ENCODE assay signal across 8 cellular contexts in the genomic region with DNA sequence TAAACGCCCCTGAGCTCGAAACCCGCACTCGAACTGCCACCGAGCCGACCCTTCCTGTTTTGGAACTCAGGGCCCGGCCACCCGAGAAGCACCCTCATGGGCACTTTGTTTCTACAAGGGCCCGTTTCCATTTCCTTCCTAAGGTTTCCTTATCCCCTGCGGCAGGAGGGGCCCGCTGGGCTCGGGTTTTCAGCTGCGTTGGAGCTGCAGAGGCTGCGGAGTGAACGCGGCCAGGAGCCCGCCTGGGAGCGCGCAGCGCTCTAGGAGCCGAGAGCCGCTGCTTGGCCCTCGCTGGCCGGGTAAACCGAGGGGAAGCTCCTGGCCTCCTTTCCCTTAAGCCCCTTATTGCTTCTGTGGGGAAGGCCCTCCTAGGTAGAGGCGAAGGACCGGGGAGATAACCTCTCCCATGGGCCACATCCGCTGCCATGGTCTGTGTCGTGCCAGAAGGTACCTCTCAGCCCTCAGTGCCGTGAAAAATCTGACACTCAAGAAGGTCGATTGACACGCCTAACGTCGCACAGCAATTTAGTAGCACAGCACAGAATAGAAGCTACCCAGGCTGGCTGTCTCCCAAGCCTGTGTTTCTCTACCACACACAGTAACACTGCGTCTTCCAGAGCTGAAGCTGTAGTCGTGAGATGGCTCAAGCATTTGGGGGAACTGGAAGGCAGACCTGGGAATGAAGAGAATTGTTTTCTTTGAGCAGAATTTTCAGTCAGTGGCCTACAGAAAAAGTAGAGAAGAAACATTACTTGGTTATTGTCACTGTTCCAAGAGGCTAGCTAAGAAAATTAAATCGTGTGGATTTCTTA. TPM values are rescaled to one million over a fixed set of nuclear protein-coding genes. Genes with fewer than 3 reads are reported as not detected.
DNase-seq lines count a peak whose midpoint lies in the region; ATAC-seq and TF ChIP-seq lines count a peak whose summit lies in the region.

No MANE protein-coding gene starts in this region.

- peak in 1 of 2 experiments; percentile 6 for DNase-seq in HL-60 (ENCODE audit: low read depth in 1 of 2, low spot score in 1 of 2)
- peak; percentile 54 to 70 for DNase-seq in SJCRH30
- DNase-seq in activated naive CD8-positive, alpha-beta T cell treated with anti-CD3 and anti-CD28 coated beads, Interleukin-2, amount 10 ng/mL, durations not matched to agents 7 days and 5 days: peak; percentile 79
- peak; percentile 72 for DNase-seq in right atrium auricular region (ENCODE audit: low spot score)
- no peak for DNase-seq in retinal pigment epithelial cell (ENCODE audit: low read depth)
- DNase-seq in T1000 (lab: John Stamatoyannopoulos, UW): no peak

- H3K4me3 Mint-ChIP-seq in activated naive CD8-positive, alpha-beta T cell treated with anti-CD3 and anti-CD28 coated beads, Interleukin-2, amount 10 ng/mL, durations not matched to agents 7 days and 5 days: no peak overlapping the region

- H3K9me3 Mint-ChIP-seq in activated naive CD8-positive, alpha-beta T cell treated with anti-CD3 and anti-CD28 coated beads, Interleukin-2, amount 10 ng/mL, durations not matched to agents 7 days and 5 days: no peaks in the 10 kb centered on the region

- ATAC-seq in GM19023 (IDR thresholded peaks at IDR 0.05; ENCODE audit: unreplicated experiment): peak; percentile 5
- ATAC-seq in activated naive CD8-positive, alpha-beta T cell treated with anti-CD3 and anti-CD28 coated beads, Interleukin-2, amount 10 ng/mL, durations not matched to agents 7 days and 5 days (ENCODE audit: low read depth): peak; percentile 53

- no peak for TF ChIP-seq CTCF in 22Rv1 (IDR thresholded peaks at IDR 0.05)
- TF ChIP-seq CTCF in HL-60 (IDR thresholded peaks at IDR 0.05; ENCODE audit: insufficient read depth, low read length): no peak
- no peak for TF ChIP-seq CTCF in right atrium auricular region (IDR thresholded peaks at IDR 0.05)
- TF ChIP-seq CTCF in retinal pigment epithelial cell (conservative IDR thresholded peaks at IDR 0.05; ENCODE audit: low read depth, low read length): no peak

- no peaks in the 10 kb centered on the region for H3K36me3 Mint-ChIP-seq in activated naive CD8-positive, alpha-beta T cell treated with anti-CD3 and anti-CD28 coated beads, Interleukin-2, amount 10 ng/mL, durations not matched to agents 7 days and 5 days

- H3K4me3 ChIP-seq in HL-60 (replicated peaks; ENCODE audit: insufficient read depth, low read length) (peak overlapping the region; percentile 26), SJCRH30 (peak overlapping the region; percentile 74), right atrium auricular region (peak overlapping the region; percentile 41 to 68), retinal pigment epithelial cell (ENCODE audit: low read length) (peak overlapping the region; percentile 56)

- H3K27ac ChIP-seq in 22Rv1: peak overlapping the region; percentile 80
- peak overlapping the region; percentile 95 for H3K27ac ChIP-seq in HL-60 (replicated peaks)
- H3K27ac ChIP-seq in SJCRH30: peak overlapping the region; percentile 94
- peak overlapping the region; percentile 99 to 100 for H3K27ac ChIP-seq in right atrium auricular region

- H3K9me3 ChIP-seq in SJCRH30 (replicated peaks) (no peaks in the 10 kb centered on the region), right atrium auricular region (no peaks in the 10 kb centered on the region)

- H3K27me3 ChIP-seq in HL-60 (ENCODE audit: insufficient read depth, poor library complexity, severe bottlenecking): no peaks in the 10 kb centered on the region
- H3K27me3 ChIP-seq in SJCRH30: no peaks in the 10 kb centered on the region
- H3K27me3 ChIP-seq in right atrium auricular region: no peaks in the 10 kb centered on the region

- H3K27ac Mint-ChIP-seq in activated naive CD8-positive, alpha-beta T cell treated with anti-CD3 and anti-CD28 coated beads, Interleukin-2, amount 10 ng/mL, durations not matched to agents 7 days and 5 days: no peak overlapping the region

- H3K4me1 ChIP-seq in SJCRH30: peaks cover 16% of the 10 kb centered on the region
- peaks cover 0 to 30% of the 10 kb centered on the region in 2 donors for H3K4me1 ChIP-seq in right atrium auricular region

- H3K4me1 Mint-ChIP-seq in activated naive CD8-positive, alpha-beta T cell treated with anti-CD3 and anti-CD28 coated beads, Interleukin-2, amount 10 ng/mL, durations not matched to agents 7 days and 5 days: peaks cover 17% of the 10 kb centered on the region

- peaks cover 2% of the 10 kb centered on the region for H3K27me3 Mint-ChIP-seq in activated naive CD8-positive, alpha-beta T cell treated with anti-CD3 and anti-CD28 coated beads, Interleukin-2, amount 10 ng/mL, durations not matched to agents 7 days and 5 days

- POLR2A ChIA-PET in activated naive CD8-positive, alpha-beta T cell treated with anti-CD3 and anti-CD28 coated beads, Interleukin-2, amount 10 ng/mL, durations not matched to agents 7 days and 5 days (lab: Charles Lee): interaction anchor here (0.7 to 11.1 kb wide), 13 partner anchors 9 to 1126 kb away, joined by 3 to 386 read pairs (median 5); a partner anchor contains a TSS

- H3K36me3 ChIP-seq in SJCRH30 (no peaks in the 10 kb centered on the region), right atrium auricular region (no peaks in the 10 kb centered on the region)

RNA-seq across cellular contexts. Expression of a gene that starts 12.9 kb away (rescaled TPM):
- 398 and 406 TPM in 2 replicates for total RNA-seq in SJCRH30 (2014; rRNA removed; shearing (Covaris generic))
- 100 to 1,000 TPM; 682 to 687 TPM for total RNA-seq in activated naive CD8-positive, alpha-beta T cell treated with anti-CD3 and anti-CD28 coated beads, Interleukin-2, amount 10 ng/mL, durations not matched to agents 7 days and 5 days
- total RNA-seq in right atrium auricular region: 100 to 1,000 TPM; 409 to 443 TPM

RNA-seq across cellular contexts. Expression of a gene that starts 52.2 kb away (rescaled TPM):
- total RNA-seq in SJCRH30 (2014; rRNA removed; shearing (Covaris generic)): 10.2 and 11.7 TPM in 2 replicates
- total RNA-seq in activated naive CD8-positive, alpha-beta T cell treated with anti-CD3 and anti-CD28 coated beads, Interleukin-2, amount 10 ng/mL, durations not matched to agents 7 days and 5 days: 10 to 100 TPM; 25.4 TPM
- 1 to 10 TPM; 5.9 to 6.9 TPM for total RNA-seq in right atrium auricular region

Comparison
In these comparisons a context has a peak if more than half of its experiments do, and no peak if none do; other contexts are left out.
1. DNase-seq: peak in SJCRH30 (2 of 2), activated naive CD8-positive, alpha-beta T cell treated with anti-CD3 and anti-CD28 coated beads, Interleukin-2, amount 10 ng/mL, durations not matched to agents 7 days and 5 days (single experiment) and right atrium auricular region (single experiment); none in retinal pigment epithelial cell (single experiment) and T1000 (single experiment).
2. Peak in every context shown above with its lines, with median percentiles within 50 percentile points of each other: H3K27ac ChIP-seq and H3K4me3 ChIP-seq.